15 cellular contexts compared by ENCODE assay signal in genomic region chr5:177507596-177508216, GRCh38. TPM values are rescaled to one million over a fixed set of nuclear protein-coding genes. Genes with fewer than 3 reads are reported as not detected.
A peak's percentile ranks its signal among the peaks of the same experiment; 100 is the strongest.
DNase-seq lines count a peak whose midpoint lies in the region; ATAC-seq, FAIRE-seq and TF ChIP-seq lines count a peak whose summit lies in the region.
"Had no signal": no experiment of that assay in that cellular context is flagged by ENCODE, and none has a peak within 500 bp of the region (broad histone marks: within the 10 kb centered on the region; RNA-seq: fewer than 3 reads in every experiment).

No MANE protein-coding gene starts in this region.

- H3K4me3 Mint-ChIP-seq in T-helper 2 cell treated with Interferon-gamma antibody and Interleukin-4, amounts not matched to agents 5 μg/mL and 100 μg/mL, for 36 hours, result no peak overlapping the region
- H3K4me3 Mint-ChIP-seq in CD4-positive, alpha-beta memory T cell, result no peak overlapping the region

- no peak for FAIRE-seq in K562 (lab: Jason Lieb, UNC)

- no peaks in the 10 kb centered on the region for H3K9me3 ChIP-seq in K562 (replicated peaks; ENCODE audit: control insufficient read depth, insufficient read depth, low read depth, low read length)
- H3K9me3 ChIP-seq in CD4-positive, alpha-beta memory T cell (ENCODE audit: control insufficient read depth in 1 of 2, low read length in 2 of 2), result no peaks in the 10 kb centered on the region
- H3K9me3 ChIP-seq: gastrocnemius medialis had no signal

- no peaks in the 10 kb centered on the region for H3K9me3 Mint-ChIP-seq in T-helper 2 cell treated with Interferon-gamma antibody and Interleukin-4, amounts not matched to agents 5 μg/mL and 100 μg/mL, for 36 hours
- no peaks in the 10 kb centered on the region for H3K9me3 Mint-ChIP-seq in CD4-positive, alpha-beta memory T cell

- H3K4me2 ChIP-seq in K562 (ENCODE audit: insufficient read depth, low read length), result 0 out of 2 replicates have a peak overlapping the region, but pooled peaks have one; percentile 6

- peaks cover 12% of the 10 kb centered on the region for H3K36me3 Mint-ChIP-seq in T-helper 2 cell treated with Interferon-gamma antibody and Interleukin-4, amounts not matched to agents 5 μg/mL and 100 μg/mL, for 36 hours (ENCODE audit: low read depth)
- peaks cover 11 to 15% of the 10 kb centered on the region in 2 donors for H3K36me3 Mint-ChIP-seq in CD4-positive, alpha-beta memory T cell

- POLR2A ChIA-PET in K562 (lab: Yijun Ruan, JAX), result interaction anchor here (2.5 to 4.5 kb wide), 3 partner anchors 9 to 15 kb away, joined by 11 to 26 read pairs (median 15); partner anchors contain the start of gene PDLIM7
- POLR2A ChIA-PET in CD4-positive, alpha-beta memory T cell (lab: Charles Lee; ENCODE audit: partially characterized antibody), result no interaction called here

- no peak for TF ChIP-seq RAD21 in K562 (CRISPR knock-in tag; conservative IDR thresholded peaks at IDR 0.05 in 1 of 2, IDR thresholded peaks at IDR 0.05 in 1 of 2)

- intact Hi-C loops in K562 (cut with micrococcal nuclease), result no loop called here
- intact Hi-C loops in CD4-positive, alpha-beta memory T cell (cut with micrococcal nuclease), result no loop called here

- CTCF ChIA-PET in K562 (lab: Yijun Ruan, JAX; ENCODE audit: low intra/inter-chr PET ratio), result no interaction called here
- CTCF ChIA-PET in CD4-positive, alpha-beta memory T cell (lab: Charles Lee; ENCODE audit: partially characterized antibody), result interaction anchor here (1.2 kb wide), 3 partner anchors 12 to 147 kb away, joined by 3 read pairs; no protein-coding TSS in a partner anchor

- H4K20me1 ChIP-seq in K562 (replicated peaks; ENCODE audit: control insufficient read depth, insufficient read depth, low read length), result no peaks in the 10 kb centered on the region

- H2AFZ ChIP-seq in K562 (ENCODE audit: low read depth, low read length), result no peak overlapping the region

- peak overlapping the region; percentile 80 for H3K27ac ChIP-seq in K562 (ENCODE audit: extremely low read depth, low read depth, low read length)
- H3K27ac ChIP-seq in rectal smooth muscle tissue (ENCODE audit: low read depth, low read length), result no peak overlapping the region
- H3K27ac ChIP-seq in CD4-positive, alpha-beta memory T cell (ENCODE audit: low read depth, low read length), result no peak overlapping the region
- H3K27ac ChIP-seq: 22Rv1, gastrocnemius medialis had no signal

- no peak for ATAC-seq in K562
- ATAC-seq: gastrocnemius medialis had no signal

- BruUV-seq in K562 (replicated peaks; lab: Mats Ljungman, UMichigan), result no TSS peak

- no peaks in the 10 kb centered on the region for H3K27me3 Mint-ChIP-seq in T-helper 2 cell treated with Interferon-gamma antibody and Interleukin-4, amounts not matched to agents 5 μg/mL and 100 μg/mL, for 36 hours (ENCODE audit: low read depth)
- H3K27me3 Mint-ChIP-seq in CD4-positive, alpha-beta memory T cell, result no peaks in the 10 kb centered on the region

- H3K27me3 ChIP-seq in K562 (ENCODE audit: control insufficient read depth in 2 of 2, insufficient read depth in 2 of 2, low read length in 2 of 2) (no peaks in the 10 kb centered on the region), rectal smooth muscle tissue (ENCODE audit: control insufficient read depth, insufficient read depth, low read length) (no peaks in the 10 kb centered on the region)
- H3K27me3 ChIP-seq in CD4-positive, alpha-beta memory T cell (ENCODE audit: insufficient read depth, low read length), result no peaks in the 10 kb centered on the region
- H3K27me3 ChIP-seq: gastrocnemius medialis had no signal

- no peak for TF ChIP-seq POLR2A in K562 (conservative IDR thresholded peaks at IDR 0.05)

- H3K4me1 Mint-ChIP-seq in T-helper 2 cell treated with Interferon-gamma antibody and Interleukin-4, amounts not matched to agents 5 μg/mL and 100 μg/mL, for 36 hours (ENCODE audit: low read depth), result peaks cover 4% of the 10 kb centered on the region
- peaks cover 0 to 1% (median 0%) of the 10 kb centered on the region in 4 donors for H3K4me1 Mint-ChIP-seq in CD4-positive, alpha-beta memory T cell

- DNase-seq in T-helper 2 cell treated with Interferon-gamma antibody and Interleukin-4, amounts not matched to agents 5 μg/mL and 100 μg/mL, for 36 hours (ENCODE audit: low spot score), result no peak
- DNase-seq in T-helper 2 cell, result no peak
- DNase-seq in Kasumi-1 (lab: John Stamatoyannopoulos, UW), result peak; percentile 50 to 62
- no peak for DNase-seq in K562 (ENCODE audit: extremely low read depth in 1 of 4, low spot score in 3 of 4)
- no peak for DNase-seq in DMS 273 treated with DMSO at 0.1 percent for 48 hours (lab: John Stamatoyannopoulos, UW)
- no peak for DNase-seq in CD4-positive, alpha-beta memory T cell
- no peak for DNase-seq in stimulated activated CD4-positive, alpha-beta T cell treated with anti-CD3 and anti-CD28 coated beads, Interleukin-1b, Interleukin-23, amount 100 ng/mL, for 48 hours
- DNase-seq: activated CD4-positive, alpha-beta T cell treated with anti-CD3 and anti-CD28 coated beads, Interleukin-2, amount 50 U/mL, for 48 hours; activated naive CD4-positive, alpha-beta T cell treated with anti-CD3 and anti-CD28 coated beads, Interleukin-2, amount 50 U/mL, for 16 hours; gastrocnemius medialis; NCI-H1092 treated with DMSO at 0.1 percent for 48 hours; NCI-H774; stimulated activated CD4-positive, alpha-beta T cell treated with anti-CD3 and anti-CD28 coated beads, Interleukin-4, amount 100 ng/mL, for 4 hours had no signal

- H3K36me3 ChIP-seq in K562 (ENCODE audit: control insufficient read depth, insufficient read depth, low read length) (peaks cover 50% of the 10 kb centered on the region), rectal smooth muscle tissue (ENCODE audit: control insufficient read depth, insufficient read depth, low read length) (peaks cover 11% of the 10 kb centered on the region)
- H3K36me3 ChIP-seq in CD4-positive, alpha-beta memory T cell (ENCODE audit: insufficient read depth, low read length), result peaks cover 17% of the 10 kb centered on the region

- in situ Hi-C loops in K562 (cut with MboI), result no loop called here

- TF ChIP-seq CTCF in K562 (IDR thresholded peaks at IDR 0.05 in 2 of 3, conservative IDR thresholded peaks at IDR 0.05 in 1 of 3; ENCODE audit: insufficient read depth in 2 of 3, low read depth in 1 of 3, low read length in 3 of 3), result no peak

- H3K4me3 ChIP-seq in K562 (no peak overlapping the region), rectal smooth muscle tissue (ENCODE audit: low read length) (peak overlapping the region; percentile 17)
- H3K4me3 ChIP-seq in CD4-positive, alpha-beta memory T cell (ENCODE audit: low read length in 2 of 2), result no peak overlapping the region

- H3K4me1 ChIP-seq in K562 (replicated peaks in 1 of 2; ENCODE audit: control insufficient read depth in 2 of 2, insufficient read depth in 2 of 2, low read length in 2 of 2) (peaks cover 27 to 69% of the 10 kb centered on the region in 2 experiments), rectal smooth muscle tissue (ENCODE audit: control insufficient read depth, insufficient read depth, low read length) (no peaks in the 10 kb centered on the region)
- no peaks in the 10 kb centered on the region for H3K4me1 ChIP-seq in CD4-positive, alpha-beta memory T cell (ENCODE audit: insufficient read depth, low read length)

- no peaks in the 10 kb centered on the region for H3K9me1 ChIP-seq in K562 (ENCODE audit: control insufficient read depth, insufficient read depth, low read length)

- peak overlapping the region; percentile 1 to 89; a peak in 2 of 4 replicates for H3K9ac ChIP-seq in K562 (ENCODE audit: insufficient read depth in 1 of 2, low read depth in 2 of 2, low read length in 2 of 2)
- H3K9ac ChIP-seq in rectal smooth muscle tissue (ENCODE audit: low read length), result no peak overlapping the region

- TF ChIP-seq EP300 in K562 (IDR thresholded peaks at IDR 0.05; ENCODE audit: low read length), result no peak

- 93% methylated on average over 13 of the region's 17 CpGs for WGBS in K562 (ENCODE audit: insufficient coverage, low coverage, missing lambda C conversion rate)

- H3K79me2 ChIP-seq in K562 (ENCODE audit: control insufficient read depth, insufficient read depth, low read length), result peaks cover 15% of the 10 kb centered on the region; the same call in 2 of the 3 replicates

- H3K27ac Mint-ChIP-seq in T-helper 2 cell treated with Interferon-gamma antibody and Interleukin-4, amounts not matched to agents 5 μg/mL and 100 μg/mL, for 36 hours, result peak overlapping the region; percentile 20
- peak overlapping the region in 1 of 7 donors; percentile 35 for H3K27ac Mint-ChIP-seq in CD4-positive, alpha-beta memory T cell

RNA-seq across cellular contexts. Expression of gene DOK3, which starts 1.9 kb away (rescaled TPM):
- 31.3 and 80.0 TPM in 2 replicates for total RNA-seq in K562 (2011; cell fraction: chromatin; rRNA removed; ENCODE audit: low replicate concordance)
- 40.8 and 45.7 TPM in 2 replicates for total RNA-seq in K562 (2011; cell fraction: nucleolus; rRNA removed)
- 31.9 and 45.3 TPM in 2 replicates for total RNA-seq in K562 (2011; cell fraction: nucleoplasm; rRNA removed)
- total RNA-seq in K562 (2014; rRNA removed) (9.2 and 11.0 TPM in 2 replicates), K562 (2014; rRNA removed; fragmentation: Illumina TruSeq; extraction: Trizol) (2.0 TPM in 2 replicates), K562 (2015; rRNA removed; fragmentation: Illumina TruSeq; extraction: Trizol) (5.9 and 7.2 TPM in 2 replicates), K562 (2021) (15.7 and 21.1 TPM in 2 replicates)
- polyA plus RNA-seq in K562 (2011; rRNA removed) (8.0 and 16.1 TPM in 2 replicates), K562 (2014; fragmentation: Illumina TruSeq; extraction: Trizol) (10.1 and 12.5 TPM in 2 replicates), K562 (2014; fragmentation: Nextera tagmentation; extraction: Ambion mirVana) (1 to 10 TPM; 1.3 to 1.7 TPM), K562 (2014; rRNA removed) (16.9 and 23.0 TPM in 2 replicates)
- polyA plus RNA-seq in K562 (2011; cell fraction: cytosol; rRNA removed), result 15.1 and 21.5 TPM in 2 replicates
- polyA plus RNA-seq in K562 (2011; cell fraction: nucleus; rRNA removed), result 70.3 and 111 TPM in 2 replicates
- polyA plus RNA-seq in K562 (2012), result 14.5 and 23.5 TPM in 2 replicates
- 3.9 and 4.1 TPM in 2 replicates for polyA minus RNA-seq in K562 (2011; rRNA and poly(A)+ RNA removed)
- 7.4 and 11.9 TPM in 2 replicates for polyA minus RNA-seq in K562 (2011; cell fraction: cytosol; rRNA and poly(A)+ RNA removed)
- 18.3 and 19.9 TPM in 2 replicates for polyA minus RNA-seq in K562 (2011; cell fraction: nucleus; rRNA and poly(A)+ RNA removed)
- total RNA-seq in CD4-positive, alpha-beta memory T cell, result 1 to 10 TPM; 3.7 to 3.9 TPM
- polyA plus RNA-seq in CD4-positive, alpha-beta memory T cell, result under 1 TPM in 1 of 2 donors, not detected in 1; 0.69 TPM

RNA-seq across cellular contexts. Expression of gene DDX41, which starts 9.1 kb away (rescaled TPM):
- total RNA-seq in K562 (2011; cell fraction: chromatin; rRNA removed; ENCODE audit: low replicate concordance), result 156 and 392 TPM in 2 replicates
- 235 and 242 TPM in 2 replicates for total RNA-seq in K562 (2011; cell fraction: nucleolus; rRNA removed)
- total RNA-seq in K562 (2011; cell fraction: nucleoplasm; rRNA removed), result 123 and 170 TPM in 2 replicates
- total RNA-seq in K562 (2014; rRNA removed) (284 and 396 TPM in 2 replicates), K562 (2014; rRNA removed; fragmentation: Illumina TruSeq; extraction: Trizol) (41.4 and 53.7 TPM in 2 replicates), K562 (2015; rRNA removed; fragmentation: Illumina TruSeq; extraction: Trizol) (97.1 and 116 TPM in 2 replicates), K562 (2021) (164 and 167 TPM in 2 replicates)
- polyA plus RNA-seq in K562 (2011; rRNA removed) (138 and 148 TPM in 2 replicates), K562 (2014; fragmentation: Illumina TruSeq; extraction: Trizol) (94.9 and 113 TPM in 2 replicates), K562 (2014; fragmentation: Nextera tagmentation; extraction: Ambion mirVana) (10 to 100 TPM; 38.2 to 60.1 TPM), K562 (2014; rRNA removed) (234 and 236 TPM in 2 replicates)
- 199 and 327 TPM in 2 replicates for polyA plus RNA-seq in K562 (2011; cell fraction: cytosol; rRNA removed)
- 545 and 753 TPM in 2 replicates for polyA plus RNA-seq in K562 (2011; cell fraction: nucleus; rRNA removed)
- 166 and 178 TPM in 2 replicates for polyA plus RNA-seq in K562 (2012)
- 143 and 154 TPM in 2 replicates for polyA minus RNA-seq in K562 (2011; rRNA and poly(A)+ RNA removed)
- 157 and 376 TPM in 2 replicates for polyA minus RNA-seq in K562 (2011; cell fraction: cytosol; rRNA and poly(A)+ RNA removed)
- 191 and 218 TPM in 2 replicates for polyA minus RNA-seq in K562 (2011; cell fraction: nucleus; rRNA and poly(A)+ RNA removed)
- 10 to 100 TPM; 72.9 to 80.3 TPM for total RNA-seq in CD4-positive, alpha-beta memory T cell
- 10 to 100 TPM; 47.6 to 51.2 TPM for polyA plus RNA-seq in CD4-positive, alpha-beta memory T cell

RNA-seq across cellular contexts. Expression of gene PDLIM7, which starts 10.3 kb away (rescaled TPM):
- 145 and 420 TPM in 2 replicates for total RNA-seq in K562 (2011; cell fraction: chromatin; rRNA removed; ENCODE audit: low replicate concordance)
- 271 and 275 TPM in 2 replicates for total RNA-seq in K562 (2011; cell fraction: nucleolus; rRNA removed)
- 200 and 231 TPM in 2 replicates for total RNA-seq in K562 (2011; cell fraction: nucleoplasm; rRNA removed)
- total RNA-seq in K562 (2014; rRNA removed), result 85.6 and 89.0 TPM in 2 replicates
- total RNA-seq in K562 (2014; rRNA removed; fragmentation: Illumina TruSeq; extraction: Trizol), result 6.4 and 10.4 TPM in 2 replicates
- total RNA-seq in K562 (2015; rRNA removed; fragmentation: Illumina TruSeq; extraction: Trizol), result 32.6 and 38.1 TPM in 2 replicates
- total RNA-seq in K562 (2021), result 112 and 124 TPM in 2 replicates
- 34.7 and 66.8 TPM in 2 replicates for polyA plus RNA-seq in K562 (2011; rRNA removed)
- 40.6 and 105 TPM in 2 replicates for polyA plus RNA-seq in K562 (2011; cell fraction: cytosol; rRNA removed)
- polyA plus RNA-seq in K562 (2011; cell fraction: nucleus; rRNA removed), result 255 and 454 TPM in 2 replicates
- polyA plus RNA-seq in K562 (2012), result 79.5 and 127 TPM in 2 replicates
- polyA plus RNA-seq in K562 (2014; fragmentation: Illumina TruSeq; extraction: Trizol), result 25.5 and 49.4 TPM in 2 replicates
- 1 to 10 TPM; 2.1 to 4.1 TPM for polyA plus RNA-seq in K562 (2014; fragmentation: Nextera tagmentation; extraction: Ambion mirVana)
- 115 and 119 TPM in 2 replicates for polyA plus RNA-seq in K562 (2014; rRNA removed)
- 18.4 and 18.7 TPM in 2 replicates for polyA minus RNA-seq in K562 (2011; rRNA and poly(A)+ RNA removed)
- polyA minus RNA-seq in K562 (2011; cell fraction: cytosol; rRNA and poly(A)+ RNA removed), result 39.0 and 41.5 TPM in 2 replicates
- polyA minus RNA-seq in K562 (2011; cell fraction: nucleus; rRNA and poly(A)+ RNA removed), result 90.7 and 100 TPM in 2 replicates
- 1 to 10 TPM; 5.8 to 7.3 TPM for total RNA-seq in CD4-positive, alpha-beta memory T cell
- polyA plus RNA-seq in CD4-positive, alpha-beta memory T cell, result 1 to 10 TPM; 3.3 to 3.5 TPM

RNA-seq across cellular contexts. Expression of gene DBN1, which starts 34.3 kb away (rescaled TPM):
- 62.9 and 114 TPM in 2 replicates for total RNA-seq in K562 (2011; cell fraction: chromatin; rRNA removed; ENCODE audit: low replicate concordance)
- 51.0 and 54.6 TPM in 2 replicates for total RNA-seq in K562 (2011; cell fraction: nucleolus; rRNA removed)
- 24.9 and 46.2 TPM in 2 replicates for total RNA-seq in K562 (2011; cell fraction: nucleoplasm; rRNA removed)
- total RNA-seq in K562 (2014; rRNA removed) (72.9 and 87.2 TPM in 2 replicates), K562 (2014; rRNA removed; fragmentation: Illumina TruSeq; extraction: Trizol) (11.7 and 12.3 TPM in 2 replicates), K562 (2015; rRNA removed; fragmentation: Illumina TruSeq; extraction: Trizol) (27.9 and 33.0 TPM in 2 replicates), K562 (2021) (78.9 and 84.3 TPM in 2 replicates)
- polyA plus RNA-seq in K562 (2011; rRNA removed) (34.3 and 44.2 TPM in 2 replicates), K562 (2014; fragmentation: Illumina TruSeq; extraction: Trizol) (22.1 and 54.4 TPM in 2 replicates), K562 (2014; fragmentation: Nextera tagmentation; extraction: Ambion mirVana) (under 1 TPM; 0.25 to 0.34 TPM), K562 (2014; rRNA removed) (53.2 and 81.8 TPM in 2 replicates)
- 21.2 and 83.9 TPM in 2 replicates for polyA plus RNA-seq in K562 (2011; cell fraction: cytosol; rRNA removed)
- polyA plus RNA-seq in K562 (2011; cell fraction: nucleus; rRNA removed), result 142 and 188 TPM in 2 replicates
- polyA plus RNA-seq in K562 (2012), result 44.7 and 45.1 TPM in 2 replicates
- 20.0 and 24.6 TPM in 2 replicates for polyA minus RNA-seq in K562 (2011; rRNA and poly(A)+ RNA removed)
- polyA minus RNA-seq in K562 (2011; cell fraction: cytosol; rRNA and poly(A)+ RNA removed), result 26.6 and 37.0 TPM in 2 replicates
- 30.0 and 61.5 TPM in 2 replicates for polyA minus RNA-seq in K562 (2011; cell fraction: nucleus; rRNA and poly(A)+ RNA removed)
- total RNA-seq in CD4-positive, alpha-beta memory T cell, result 1 to 10 TPM in 1 of 2 experiments, under 1 TPM in 1; 0.99 to 1.2 TPM
- under 1 TPM in 1 of 2 donors, not detected in 1; 0.49 TPM for polyA plus RNA-seq in CD4-positive, alpha-beta memory T cell

RNA-seq across cellular contexts. Expression of gene FAM193B, which starts 46.7 kb away (rescaled TPM):
- 296 and 489 TPM in 2 replicates for total RNA-seq in K562 (2011; cell fraction: chromatin; rRNA removed; ENCODE audit: low replicate concordance)
- total RNA-seq in K562 (2011; cell fraction: nucleolus; rRNA removed), result 300 and 332 TPM in 2 replicates
- total RNA-seq in K562 (2011; cell fraction: nucleoplasm; rRNA removed), result 230 and 273 TPM in 2 replicates
- 33.6 and 53.1 TPM in 2 replicates for total RNA-seq in K562 (2014; rRNA removed)
- 15.2 and 18.0 TPM in 2 replicates for total RNA-seq in K562 (2014; rRNA removed; fragmentation: Illumina TruSeq; extraction: Trizol)
- 31.7 and 37.3 TPM in 2 replicates for total RNA-seq in K562 (2015; rRNA removed; fragmentation: Illumina TruSeq; extraction: Trizol)
- 58.7 and 59.4 TPM in 2 replicates for total RNA-seq in K562 (2021)
- polyA plus RNA-seq in K562 (2011; rRNA removed), result 51.5 and 73.5 TPM in 2 replicates
- polyA plus RNA-seq in K562 (2011; cell fraction: cytosol; rRNA removed), result 30.7 and 38.5 TPM in 2 replicates
- polyA plus RNA-seq in K562 (2011; cell fraction: nucleus; rRNA removed), result 492 and 661 TPM in 2 replicates
- 52.7 and 87.6 TPM in 2 replicates for polyA plus RNA-seq in K562 (2012)
- polyA plus RNA-seq in K562 (2014; fragmentation: Illumina TruSeq; extraction: Trizol), result 44.1 and 45.0 TPM in 2 replicates
- 1 to 10 TPM; 4.4 to 5.0 TPM for polyA plus RNA-seq in K562 (2014; fragmentation: Nextera tagmentation; extraction: Ambion mirVana)
- polyA plus RNA-seq in K562 (2014; rRNA removed), result 73.4 and 76.4 TPM in 2 replicates
- 11.0 and 15.0 TPM in 2 replicates for polyA minus RNA-seq in K562 (2011; rRNA and poly(A)+ RNA removed)
- polyA minus RNA-seq in K562 (2011; cell fraction: cytosol; rRNA and poly(A)+ RNA removed), result 10.5 and 24.3 TPM in 2 replicates
- 47.3 and 51.4 TPM in 2 replicates for polyA minus RNA-seq in K562 (2011; cell fraction: nucleus; rRNA and poly(A)+ RNA removed)
- total RNA-seq in CD4-positive, alpha-beta memory T cell, result 100 to 1,000 TPM; 233 to 252 TPM
- 1 to 10 TPM; 1.9 to 7.0 TPM for polyA plus RNA-seq in CD4-positive, alpha-beta memory T cell

Comparison
In these comparisons a context has a peak if more than half of its experiments do, and no peak if none do; other contexts are left out.
1. DNase-seq: peak in Kasumi-1 (2 of 2); none in T-helper 2 cell treated with Interferon-gamma antibody and Interleukin-4, amounts not matched to agents 5 μg/mL and 100 μg/mL, for 36 hours (single experiment), T-helper 2 cell (0 of 5), K562 (0 of 4), DMS 273 treated with DMSO at 0.1 percent for 48 hours (single experiment), CD4-positive, alpha-beta memory T cell (0 of 5) and stimulated activated CD4-positive, alpha-beta T cell treated with anti-CD3 and anti-CD28 coated beads, Interleukin-1b, Interleukin-23, amount 100 ng/mL, for 48 hours (single experiment).